ENCODE assay signal across 8 cellular contexts in the genomic region with DNA sequence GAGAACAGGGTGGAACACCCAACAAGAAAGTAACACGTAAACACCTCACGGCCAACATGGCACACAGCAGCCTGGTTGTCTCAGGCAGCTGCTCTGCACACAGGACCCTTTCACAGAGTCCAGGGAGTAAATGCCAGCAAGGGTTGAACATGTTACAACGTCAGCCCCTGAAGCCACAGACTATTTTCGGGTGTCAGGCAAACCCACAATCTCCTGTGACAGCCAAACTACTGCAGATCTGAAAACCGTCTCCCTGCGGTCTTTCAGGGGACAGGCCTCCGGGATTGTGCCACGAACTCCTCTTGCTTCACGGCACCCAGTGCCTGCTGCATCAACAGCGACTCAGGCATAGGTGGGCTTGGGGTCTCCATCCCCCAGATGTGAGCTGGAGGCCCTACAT.
DNase-seq lines count a peak whose midpoint lies in the region; ATAC-seq and TF ChIP-seq lines count a peak whose summit lies in the region.

No MANE protein-coding gene starts in this region.

- H3K9me3 Mint-ChIP-seq in activated naive CD8-positive, alpha-beta T cell treated with anti-CD3 and anti-CD28 coated beads, Interleukin-2, amount 50 U/mL, for 24 hours, result no peaks in the 10 kb centered on the region
- no peaks in the 10 kb centered on the region for H3K9me3 Mint-ChIP-seq in stimulated activated naive CD8-positive, alpha-beta T cell treated with anti-CD3 and anti-CD28 coated beads, Interleukin-15, amount 100 ng/mL, for 72 hours
- H3K9me3 Mint-ChIP-seq in endodermal cell, result no peaks in the 10 kb centered on the region

- H3K27me3 ChIP-seq in right atrium auricular region (no peaks in the 10 kb centered on the region), endodermal cell (ENCODE audit: control insufficient read depth, insufficient read depth, low read length, poor library complexity, severe bottlenecking) (no peaks in the 10 kb centered on the region)

- WGBS in endodermal cell (ENCODE audit: insufficient coverage in 1 of 2, insufficient read length in 1 of 2), 2 experiments, result 92 to 93% methylated on average over 4 to 10 of the region's 10 CpGs

- H3K9ac ChIP-seq in endodermal cell (ENCODE audit: extremely low read depth, low read length, poor library complexity, severe bottlenecking), result no peak overlapping the region

- peaks cover 3% of the 10 kb centered on the region for H3K36me3 Mint-ChIP-seq in activated naive CD8-positive, alpha-beta T cell treated with anti-CD3 and anti-CD28 coated beads, Interleukin-2, amount 50 U/mL, for 24 hours (ENCODE audit: low read depth)
- H3K36me3 Mint-ChIP-seq in endodermal cell (ENCODE audit: low read depth), result peaks cover under 1% of the 10 kb centered on the region

- intact Hi-C loops in Right ventricle myocardium superior (cut with DNase I), result no loop called here

- H3K27ac ChIP-seq in right atrium auricular region, result peak overlapping the region; percentile 86 to 90
- H3K27ac ChIP-seq in endodermal cell (ENCODE audit: low read depth, low read length), result no peak overlapping the region

- H3K27ac Mint-ChIP-seq in activated naive CD8-positive, alpha-beta T cell treated with anti-CD3 and anti-CD28 coated beads, Interleukin-2, amount 50 U/mL, for 24 hours, result peak overlapping the region; percentile 82
- peak overlapping the region; percentile 47 to 60 for H3K27ac Mint-ChIP-seq in stimulated activated naive CD8-positive, alpha-beta T cell treated with anti-CD3 and anti-CD28 coated beads, Interleukin-15, amount 100 ng/mL, for 72 hours
- no peak overlapping the region for H3K27ac Mint-ChIP-seq in endodermal cell

- H3K4me3 ChIP-seq in right atrium auricular region, result no peak overlapping the region
- no peak overlapping the region for H3K4me3 ChIP-seq in endodermal cell (ENCODE audit: low read length)

- in situ Hi-C loops in SK-MEL-5 (cut with HindIII; ENCODE audit: low pct_unique_long_range_greater_than_20kb, low sequenced_read_pairs), result no loop called here

- DNase-seq in right atrium auricular region (ENCODE audit: low spot score), result no peak
- DNase-seq in Right ventricle myocardium superior, result no peak
- DNase-seq in SK-MEL-5 (ENCODE audit: low read depth, low spot score), result peak; percentile 27
- DNase-seq in activated naive CD8-positive, alpha-beta T cell treated with anti-CD3 and anti-CD28 coated beads, Interleukin-2, amount 50 U/mL, for 24 hours, result peak; percentile 58
- DNase-seq in stimulated activated naive CD8-positive, alpha-beta T cell treated with anti-CD3 and anti-CD28 coated beads, Interleukin-15, amount 100 ng/mL, for 72 hours, result peak; percentile 44 to 63
- no peak for DNase-seq in T1000 (lab: John Stamatoyannopoulos, UW)
- no peak for DNase-seq in NCI-H2196 (lab: John Stamatoyannopoulos, UW; ENCODE audit: unreplicated experiment)
- no peak for DNase-seq in endodermal cell

- H3K27me3 Mint-ChIP-seq in activated naive CD8-positive, alpha-beta T cell treated with anti-CD3 and anti-CD28 coated beads, Interleukin-2, amount 50 U/mL, for 24 hours, result no peaks in the 10 kb centered on the region
- H3K27me3 Mint-ChIP-seq in stimulated activated naive CD8-positive, alpha-beta T cell treated with anti-CD3 and anti-CD28 coated beads, Interleukin-15, amount 100 ng/mL, for 72 hours, result no peaks in the 10 kb centered on the region
- H3K27me3 Mint-ChIP-seq in endodermal cell (ENCODE audit: insufficient read depth), result no peaks in the 10 kb centered on the region

- ATAC-seq in Right ventricle myocardium superior (ENCODE audit: poor library complexity), result no peak
- peak; percentile 79 for ATAC-seq in activated naive CD8-positive, alpha-beta T cell treated with anti-CD3 and anti-CD28 coated beads, Interleukin-2, amount 50 U/mL, for 24 hours
- ATAC-seq in stimulated activated naive CD8-positive, alpha-beta T cell treated with anti-CD3 and anti-CD28 coated beads, Interleukin-15, amount 100 ng/mL, for 72 hours, result peak; percentile 76

- peaks cover 75% of the 10 kb centered on the region for H3K4me1 Mint-ChIP-seq in activated naive CD8-positive, alpha-beta T cell treated with anti-CD3 and anti-CD28 coated beads, Interleukin-2, amount 50 U/mL, for 24 hours
- peaks cover 87% of the 10 kb centered on the region for H3K4me1 Mint-ChIP-seq in stimulated activated naive CD8-positive, alpha-beta T cell treated with anti-CD3 and anti-CD28 coated beads, Interleukin-15, amount 100 ng/mL, for 72 hours
- no peaks in the 10 kb centered on the region for H3K4me1 Mint-ChIP-seq in endodermal cell

- no peak for TF ChIP-seq CTCF in right atrium auricular region (IDR thresholded peaks at IDR 0.05)
- TF ChIP-seq CTCF in endodermal cell (conservative IDR thresholded peaks at IDR 0.05), result no peak

- H3K4me3 Mint-ChIP-seq in activated naive CD8-positive, alpha-beta T cell treated with anti-CD3 and anti-CD28 coated beads, Interleukin-2, amount 50 U/mL, for 24 hours, result peak overlapping the region; percentile 50
- H3K4me3 Mint-ChIP-seq in stimulated activated naive CD8-positive, alpha-beta T cell treated with anti-CD3 and anti-CD28 coated beads, Interleukin-15, amount 100 ng/mL, for 72 hours, result peak overlapping the region; percentile 43 to 66
- H3K4me3 Mint-ChIP-seq in endodermal cell, result no peak overlapping the region

- no peaks in the 10 kb centered on the region for H3K9me3 ChIP-seq in right atrium auricular region
- H3K9me3 ChIP-seq in endodermal cell (ENCODE audit: control insufficient read depth, low read length), result no peaks in the 10 kb centered on the region

- peaks cover 0 to 60% of the 10 kb centered on the region in 2 donors for H3K4me1 ChIP-seq in right atrium auricular region
- H3K4me1 ChIP-seq in endodermal cell (ENCODE audit: control insufficient read depth, insufficient read depth, low read length), result no peaks in the 10 kb centered on the region

- H3K36me3 ChIP-seq in right atrium auricular region (no peaks in the 10 kb centered on the region), endodermal cell (ENCODE audit: control insufficient read depth, insufficient read depth, low read length) (no peaks in the 10 kb centered on the region)

Comparison
In these comparisons a context has a peak if more than half of its experiments do, and no peak if none do; other contexts are left out.
1. DNase-seq: peak in SK-MEL-5 (single experiment), activated naive CD8-positive, alpha-beta T cell treated with anti-CD3 and anti-CD28 coated beads, Interleukin-2, amount 50 U/mL, for 24 hours (single experiment) and stimulated activated naive CD8-positive, alpha-beta T cell treated with anti-CD3 and anti-CD28 coated beads, Interleukin-15, amount 100 ng/mL, for 72 hours (2 of 2); none in right atrium auricular region (single experiment), Right ventricle myocardium superior (single experiment), T1000 (single experiment), NCI-H2196 (single experiment) and endodermal cell (single experiment).